In genomic region chr14:49962616-49963015, GRCh38 we compare ENCODE assay signal across 8 cellular contexts.
A peak's percentile ranks its signal among the peaks of the same experiment; 100 is the strongest.
DNase-seq lines count a peak whose midpoint lies in the region; ATAC-seq and TF ChIP-seq lines count a peak whose summit lies in the region.

No MANE protein-coding gene starts in this region.

- H3K27me3 Mint-ChIP-seq in MCF 10A (ENCODE audit: insufficient read depth, unreplicated experiment), result no peaks in the 10 kb centered on the region
- no peaks in the 10 kb centered on the region for H3K27me3 Mint-ChIP-seq in progenitor cell of endocrine pancreas

- CTCF ChIA-PET in MCF 10A (lab: Yijun Ruan, JAX), result interaction anchor here (1.5 to 2.4 kb wide), 3 partner anchors 9 to 45 kb away, joined by 5 to 17 read pairs (median 7); no protein-coding TSS in a partner anchor

- H3K4me1 Mint-ChIP-seq in MCF 10A (ENCODE audit: insufficient read depth, unreplicated experiment) (peaks cover 48% of the 10 kb centered on the region), progenitor cell of endocrine pancreas (ENCODE audit: low read depth) (peaks cover 19% of the 10 kb centered on the region)

- peak; percentile 92 for DNase-seq in MCF 10A (ENCODE audit: unreplicated experiment)
- DNase-seq in stimulated activated CD4-positive, alpha-beta T cell treated with anti-CD3 and anti-CD28 coated beads, Interleukin-4, amount 100 ng/mL, for 24 hours, result peak; percentile 68
- no peak for DNase-seq in NCI-H128 (lab: John Stamatoyannopoulos, UW; ENCODE audit: unreplicated experiment)
- DNase-seq in NCI-H187 treated with DMSO at 0.1 percent for 48 hours (lab: John Stamatoyannopoulos, UW), result no peak
- no peak for DNase-seq in progenitor cell of endocrine pancreas (ENCODE audit: low spot score, unreplicated experiment)
- no peak for DNase-seq in retina

- TF ChIP-seq CTCF in MCF 10A (IDR thresholded peaks at IDR 0.05; ENCODE audit: unreplicated experiment) (no peak), progenitor cell of endocrine pancreas (IDR thresholded peaks at IDR 0.05; ENCODE audit: unreplicated experiment) (no peak)

- ATAC-seq in GM19395 (IDR thresholded peaks at IDR 0.05; ENCODE audit: unreplicated experiment), result peak; percentile 43
- peak; percentile 42 for ATAC-seq in HG03442 (IDR thresholded peaks at IDR 0.05; ENCODE audit: unreplicated experiment)

- H3K9me3 Mint-ChIP-seq in MCF 10A (ENCODE audit: unreplicated experiment) (no peaks in the 10 kb centered on the region), progenitor cell of endocrine pancreas (ENCODE audit: low read depth) (peaks cover 3% of the 10 kb centered on the region)

- no TSS peak for BruUV-seq in MCF 10A (replicated peaks; lab: Mats Ljungman, UMichigan)

- H3K4me3 Mint-ChIP-seq in MCF 10A (ENCODE audit: unreplicated experiment) (peak overlapping the region; percentile 9), progenitor cell of endocrine pancreas (ENCODE audit: low read depth) (no peak overlapping the region)

- intact Hi-C loops in MCF 10A (cut with micrococcal nuclease), result loop anchor here (5.0 kb wide), 2 partner anchors 40 to 65 kb away; no protein-coding TSS in a partner anchor

- H3K36me3 Mint-ChIP-seq in MCF 10A (ENCODE audit: insufficient read depth, unreplicated experiment) (no peaks in the 10 kb centered on the region), progenitor cell of endocrine pancreas (ENCODE audit: insufficient read depth) (no peaks in the 10 kb centered on the region)

- H3K27ac Mint-ChIP-seq in MCF 10A (ENCODE audit: low read depth, unreplicated experiment) (peak overlapping the region; percentile 84), progenitor cell of endocrine pancreas (no peak overlapping the region)

- POLR2A ChIA-PET in MCF 10A (lab: Yijun Ruan, JAX), result interaction anchor here (0.6 to 7.2 kb wide), 20 partner anchors 9 to 600 kb away, joined by 3 to 98 read pairs (median 6); no protein-coding TSS in a partner anchor

Comparison
In these comparisons a context has a peak if more than half of its experiments do, and no peak if none do; other contexts are left out.
1. DNase-seq: peak in MCF 10A (single experiment) and stimulated activated CD4-positive, alpha-beta T cell treated with anti-CD3 and anti-CD28 coated beads, Interleukin-4, amount 100 ng/mL, for 24 hours (single experiment); none in NCI-H128 (single experiment), NCI-H187 treated with DMSO at 0.1 percent for 48 hours (single experiment), progenitor cell of endocrine pancreas (single experiment) and retina (single experiment).